Comparison of ENCODE assay signal across 11 cellular contexts in genomic region chr14:54106802-54107377, GRCh38.
DNase-seq lines count a peak whose midpoint lies in the region; ATAC-seq and TF ChIP-seq lines count a peak whose summit lies in the region.
"Had no signal": no experiment of that assay in that cellular context is flagged by ENCODE, and none has a peak within 500 bp of the region (broad histone marks: within the 10 kb centered on the region; RNA-seq: fewer than 3 reads in every experiment).

No MANE protein-coding gene starts in this region.

- no peaks in the 10 kb centered on the region for H3K9me3 Mint-ChIP-seq in activated T-cell treated with anti-CD3 and anti-CD28 coated beads, Interleukin-2, amount 50 U/mL, for 4 hours

- no peaks in the 10 kb centered on the region for H3K36me3 Mint-ChIP-seq in activated T-cell treated with anti-CD3 and anti-CD28 coated beads, Interleukin-2, amount 50 U/mL, for 4 hours (ENCODE audit: insufficient read depth)

- peaks cover 3% of the 10 kb centered on the region for H3K27me3 Mint-ChIP-seq in activated T-cell treated with anti-CD3 and anti-CD28 coated beads, Interleukin-2, amount 50 U/mL, for 4 hours (ENCODE audit: low read depth)

- H3K9ac ChIP-seq in colonic mucosa (ENCODE audit: low read depth in 2 of 2, low read length in 2 of 2), result no peak overlapping the region

- DNase-seq in AG08396 (ENCODE audit: low spot score) (peak; percentile 12), dedifferentiated amniotic fluid mesenchymal stem cell (ENCODE audit: extremely low spot score) (peak; percentile 64), myocyte (ENCODE audit: low read depth) (peak; percentile 78), mucosa of descending colon (no peak), colonic mucosa (no peak)
- no peak for DNase-seq in activated T-cell treated with anti-CD3 and anti-CD28 coated beads, Interleukin-2, amount 50 U/mL, for 4 hours
- DNase-seq: C1 segment of cervical spinal cord, GF-D8, OCI-M1 had no signal

- no peak for TF ChIP-seq CTCF in mucosa of descending colon (IDR thresholded peaks at IDR 0.05)
- TF ChIP-seq CTCF in colonic mucosa (IDR thresholded peaks at IDR 0.05), result no peak

- H3K27me3 ChIP-seq in colonic mucosa, result no peaks in the 10 kb centered on the region

- no peak overlapping the region for H3K27ac ChIP-seq in colonic mucosa

- intact Hi-C loops in mucosa of descending colon (cut with DNase I, micrococcal nuclease), result no loop called here
- intact Hi-C loops in colonic mucosa (cut with DNase I), result no loop called here

- H3K4me1 ChIP-seq in mucosa of descending colon (ENCODE audit: low read depth) (no peaks in the 10 kb centered on the region), colonic mucosa (no peaks in the 10 kb centered on the region)

- no peak overlapping the region for H3K4me3 Mint-ChIP-seq in activated T-cell treated with anti-CD3 and anti-CD28 coated beads, Interleukin-2, amount 50 U/mL, for 4 hours

- H3K36me3 ChIP-seq in mucosa of descending colon (ENCODE audit: low read depth) (no peaks in the 10 kb centered on the region), colonic mucosa (no peaks in the 10 kb centered on the region)

- peak; percentile 75 for TF ChIP-seq EP300 in Ishikawa (IDR thresholded peaks at IDR 0.05; ENCODE audit: borderline replicate concordance)

- H3K4me1 Mint-ChIP-seq in activated T-cell treated with anti-CD3 and anti-CD28 coated beads, Interleukin-2, amount 50 U/mL, for 4 hours (ENCODE audit: low read depth), result no peaks in the 10 kb centered on the region

- H3K9me3 ChIP-seq in mucosa of descending colon (no peaks in the 10 kb centered on the region), colonic mucosa (no peaks in the 10 kb centered on the region)

- ATAC-seq in GM19395 (IDR thresholded peaks at IDR 0.05; ENCODE audit: unreplicated experiment), result no peak
- no peak for ATAC-seq in mucosa of descending colon
- ATAC-seq in activated T-cell treated with anti-CD3 and anti-CD28 coated beads, Interleukin-2, amount 50 U/mL, for 4 hours, result no peak

- no peak overlapping the region for H3K4me3 ChIP-seq in mucosa of descending colon
- no peak overlapping the region for H3K4me3 ChIP-seq in colonic mucosa

- TF ChIP-seq RAD21 in Ishikawa (IDR thresholded peaks at IDR 0.05; ENCODE audit: low read depth), result peak; percentile 12; the same call in 1 of the 2 replicates

TF ChIP-seq in Ishikawa, 13 proteins besides CTCF, POLR2A, EP300 and RAD21:
- TF ChIP-seq, protein P1, sequence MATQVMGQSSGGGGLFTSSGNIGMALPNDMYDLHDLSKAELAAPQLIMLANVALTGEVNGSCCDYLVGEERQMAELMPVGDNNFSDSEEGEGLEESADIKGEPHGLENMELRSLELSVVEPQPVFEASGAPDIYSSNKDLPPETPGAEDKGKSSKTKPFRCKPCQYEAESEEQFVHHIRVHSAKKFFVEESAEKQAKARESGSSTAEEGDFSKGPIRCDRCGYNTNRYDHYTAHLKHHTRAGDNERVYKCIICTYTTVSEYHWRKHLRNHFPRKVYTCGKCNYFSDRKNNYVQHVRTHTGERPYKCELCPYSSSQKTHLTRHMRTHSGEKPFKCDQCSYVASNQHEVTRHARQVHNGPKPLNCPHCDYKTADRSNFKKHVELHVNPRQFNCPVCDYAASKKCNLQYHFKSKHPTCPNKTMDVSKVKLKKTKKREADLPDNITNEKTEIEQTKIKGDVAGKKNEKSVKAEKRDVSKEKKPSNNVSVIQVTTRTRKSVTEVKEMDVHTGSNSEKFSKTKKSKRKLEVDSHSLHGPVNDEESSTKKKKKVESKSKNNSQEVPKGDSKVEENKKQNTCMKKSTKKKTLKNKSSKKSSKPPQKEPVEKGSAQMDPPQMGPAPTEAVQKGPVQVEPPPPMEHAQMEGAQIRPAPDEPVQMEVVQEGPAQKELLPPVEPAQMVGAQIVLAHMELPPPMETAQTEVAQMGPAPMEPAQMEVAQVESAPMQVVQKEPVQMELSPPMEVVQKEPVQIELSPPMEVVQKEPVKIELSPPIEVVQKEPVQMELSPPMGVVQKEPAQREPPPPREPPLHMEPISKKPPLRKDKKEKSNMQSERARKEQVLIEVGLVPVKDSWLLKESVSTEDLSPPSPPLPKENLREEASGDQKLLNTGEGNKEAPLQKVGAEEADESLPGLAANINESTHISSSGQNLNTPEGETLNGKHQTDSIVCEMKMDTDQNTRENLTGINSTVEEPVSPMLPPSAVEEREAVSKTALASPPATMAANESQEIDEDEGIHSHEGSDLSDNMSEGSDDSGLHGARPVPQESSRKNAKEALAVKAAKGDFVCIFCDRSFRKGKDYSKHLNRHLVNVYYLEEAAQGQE (IDR thresholded peaks at IDR 0.05; ENCODE audit: low read depth), result no peak
- TF ChIP-seq TEAD4 (IDR thresholded peaks at IDR 0.05), result peak; percentile 98
- TF ChIP-seq NFIC (IDR thresholded peaks at IDR 0.05), result peak; percentile 69
- TF ChIP-seq, protein P2, sequence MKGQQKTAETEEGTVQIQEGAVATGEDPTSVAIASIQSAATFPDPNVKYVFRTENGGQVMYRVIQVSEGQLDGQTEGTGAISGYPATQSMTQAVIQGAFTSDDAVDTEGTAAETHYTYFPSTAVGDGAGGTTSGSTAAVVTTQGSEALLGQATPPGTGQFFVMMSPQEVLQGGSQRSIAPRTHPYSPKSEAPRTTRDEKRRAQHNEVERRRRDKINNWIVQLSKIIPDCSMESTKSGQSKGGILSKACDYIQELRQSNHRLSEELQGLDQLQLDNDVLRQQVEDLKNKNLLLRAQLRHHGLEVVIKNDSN (IDR thresholded peaks at IDR 0.05), result no peak
- TF ChIP-seq CREB1 (IDR thresholded peaks at IDR 0.05; ENCODE audit: low read depth), result no peak
- peak; percentile 16; the same call in 1 of the 2 replicates for TF ChIP-seq MAX (IDR thresholded peaks at IDR 0.05)
- no peak for TF ChIP-seq TAF1 (IDR thresholded peaks at IDR 0.05; ENCODE audit: low read depth)
- no peak for TF ChIP-seq YY1 (IDR thresholded peaks at IDR 0.05; ENCODE audit: low read depth)
- peak; percentile 66 for TF ChIP-seq TCF12 (IDR thresholded peaks at IDR 0.05; ENCODE audit: low read depth)
- TF ChIP-seq FOXM1 (IDR thresholded peaks at IDR 0.05; ENCODE audit: borderline replicate concordance, low read depth), result peak; percentile 20; the same call in 1 of the 2 replicates
- no peak for TF ChIP-seq EGR1 (IDR thresholded peaks at IDR 0.05)
- no peak for TF ChIP-seq CEBPB (IDR thresholded peaks at IDR 0.05)
- no peak for TF ChIP-seq ZBTB7A (IDR thresholded peaks at IDR 0.05; ENCODE audit: low read depth)

Comparison
In these comparisons a context has a peak if more than half of its experiments do, and no peak if none do; other contexts are left out.
1. DNase-seq: peak in AG08396 (single experiment), dedifferentiated amniotic fluid mesenchymal stem cell (single experiment) and myocyte (single experiment); none in mucosa of descending colon (0 of 3), colonic mucosa (single experiment) and activated T-cell treated with anti-CD3 and anti-CD28 coated beads, Interleukin-2, amount 50 U/mL, for 4 hours (single experiment).